Comparison of ENCODE assay signal across 1 cellular context in genomic region chr6:72560721-72561593, GRCh38.
TF ChIP-seq lines count a peak whose summit lies in the region.

No MANE protein-coding gene starts in this region.

TF ChIP-seq in A549, 52 proteins besides CTCF, POLR2A, EP300 and RAD21 (continued from another document):
- TF ChIP-seq RFX5 (IDR thresholded peaks at IDR 0.05) (no peak), PHF8 (IDR thresholded peaks at IDR 0.05; ENCODE audit: borderline replicate concordance, low read depth) (no peak), EHMT2 (IDR thresholded peaks at IDR 0.05; ENCODE audit: low read depth) (no peak), MAZ (IDR thresholded peaks at IDR 0.05; ENCODE audit: borderline replicate concordance, low read depth, low read length) (no peak)
TF ChIP-seq in A549: peak in this region for 0.
